1 cellular context compared by ENCODE assay signal in the genomic region with DNA sequence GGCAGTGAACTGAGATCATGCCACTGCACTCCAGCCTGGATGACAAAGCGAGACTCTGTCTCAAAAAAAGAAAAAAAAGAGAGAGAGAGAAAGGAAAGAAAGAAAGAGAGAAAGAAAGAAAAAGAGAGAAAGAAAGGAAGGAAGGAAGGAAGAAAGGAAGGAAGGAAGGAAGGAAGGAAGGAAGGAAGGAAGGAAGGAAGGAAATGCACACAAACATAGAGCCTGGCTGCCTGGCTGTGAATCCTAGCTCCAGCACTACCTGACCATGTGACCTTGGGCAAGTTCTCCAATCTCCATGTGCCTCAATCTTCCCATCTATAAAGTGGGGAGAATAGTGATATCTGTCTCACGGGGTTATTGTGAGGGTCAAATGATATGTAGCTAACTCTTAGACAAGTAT. TPM values are rescaled to one million over a fixed set of nuclear protein-coding genes. Genes with fewer than 3 reads are reported as not detected.
"Had no signal": no experiment of that assay in that cellular context is flagged by ENCODE, and none has a peak within 500 bp of the region (broad histone marks: within the 10 kb centered on the region; RNA-seq: fewer than 3 reads in every experiment).

No MANE protein-coding gene starts in this region.

RNA-seq across cellular contexts. Expression of a gene that starts 34.0 kb away (rescaled TPM):
- total RNA-seq: G401 had no signal
